ENCODE assay signal across 8 cellular contexts in genomic region chr1:155136728-155137127, GRCh38. TPM values are rescaled to one million over a fixed set of nuclear protein-coding genes. Genes with fewer than 3 reads are reported as not detected.
DNase-seq lines count a peak whose midpoint lies in the region; ATAC-seq and TF ChIP-seq lines count a peak whose summit lies in the region.

No MANE protein-coding gene starts in this region.

- H3K36me3 ChIP-seq in A673 (ENCODE audit: insufficient read depth, low read length, poor library complexity, severe bottlenecking) = no peaks in the 10 kb centered on the region
- peaks cover 0 to 26% of the 10 kb centered on the region in 2 donors for H3K36me3 ChIP-seq in adrenal gland (replicated peaks in 1 of 2)
- peaks cover 2 to 16% (median 12%) of the 10 kb centered on the region in 4 donors for H3K36me3 ChIP-seq in liver (ENCODE audit: control insufficient read depth in 4 of 4, insufficient read depth in 3 of 4, low read depth in 1 of 4, low read length in 3 of 4)
- H3K36me3 ChIP-seq in transverse colon = peaks cover 0 to 19% (median 4%) of the 10 kb centered on the region in 4 donors

- TF ChIP-seq RAD21 in liver (IDR thresholded peaks at IDR 0.05) = no peak

- POLR2A ChIA-PET in A673 (lab: Charles Lee; ENCODE audit: low non-redundant PET) = no interaction called here

- H3K4me3 ChIP-seq in A673 (ENCODE audit: low read depth, low read length, poor library complexity, severe bottlenecking) = peak overlapping the region; percentile 79
- H3K4me3 ChIP-seq in adrenal gland = peak overlapping the region in 2 of 4 donors; percentile 54 to 71
- H3K4me3 ChIP-seq in liver (ENCODE audit: low read depth in 1 of 3, low read length in 3 of 3) = peak overlapping the region in 1 of 3 donors; percentile 12
- peak overlapping the region in 3 of 4 donors; percentile 50 to 67 (median 60) for H3K4me3 ChIP-seq in transverse colon

- WGBS in adrenal gland, 4 donors = 23 to 38% (median 31%) methylated on average over 7 to 8 of the region's 8 CpGs
- 35% methylated on average over 8 of the region's 8 CpGs for WGBS in liver
- WGBS in transverse colon (ENCODE audit: low coverage in 1 of 2), 2 donors = 16 to 26% methylated on average over 6 to 8 of the region's 8 CpGs

- no peaks in the 10 kb centered on the region for H3K27me3 ChIP-seq in A673 (replicated peaks; ENCODE audit: insufficient read depth, low read depth, low read length, poor library complexity)
- no peaks in the 10 kb centered on the region for H3K27me3 ChIP-seq in adrenal gland
- H3K27me3 ChIP-seq in liver (ENCODE audit: control insufficient read depth in 4 of 4, insufficient read depth in 4 of 4, low read length in 3 of 4) = no peaks in the 10 kb centered on the region
- H3K27me3 ChIP-seq in transverse colon = no peaks in the 10 kb centered on the region

- BruUV-seq in A673 (replicated peaks; lab: Mats Ljungman, UMichigan) = no TSS peak

- CTCF ChIA-PET in A673 (lab: Charles Lee) = interaction anchor here (0.9 to 1.2 kb wide), 2 partner anchors 31 to 36 kb away, joined by 3 read pairs; partner anchors contain the start of gene KRTCAP2

- TF ChIP-seq EP300 in transverse colon (IDR thresholded peaks at IDR 0.05; ENCODE audit: low read depth) = no peak

- H3K9me3 ChIP-seq in A673 (ENCODE audit: low read depth, low read length, poor library complexity, severe bottlenecking) = no peaks in the 10 kb centered on the region
- no peaks in the 10 kb centered on the region for H3K9me3 ChIP-seq in adrenal gland (replicated peaks in 1 of 3)
- no peaks in the 10 kb centered on the region for H3K9me3 ChIP-seq in liver (ENCODE audit: control insufficient read depth in 4 of 4, low read length in 3 of 4)
- no peaks in the 10 kb centered on the region for H3K9me3 ChIP-seq in transverse colon

- H3K27ac ChIP-seq in A673 (ENCODE audit: low read depth, low read length, poor library complexity, severe bottlenecking) (peak overlapping the region; percentile 57), adrenal gland (peak overlapping the region; percentile 95 to 100 (median 99)), liver (ENCODE audit: low read depth in 1 of 2, low read length in 2 of 2) (peak overlapping the region; percentile 43 to 99), transverse colon (peak overlapping the region; percentile 96 to 100 (median 100))

- no peak for TF ChIP-seq CTCF in A673 (conservative IDR thresholded peaks at IDR 0.05; ENCODE audit: low read depth, low read length)
- no peak for TF ChIP-seq CTCF in adrenal gland (IDR thresholded peaks at IDR 0.05)
- no peak for TF ChIP-seq CTCF in liver (IDR thresholded peaks at IDR 0.05; ENCODE audit: low read depth, low read length, missing input control)
- peak in 1 of 5 experiments; percentile 35 for TF ChIP-seq CTCF in transverse colon (IDR thresholded peaks at IDR 0.05)

- no peak overlapping the region for H3K9ac ChIP-seq in liver (ENCODE audit: low read depth in 1 of 2, low read length in 2 of 2)

- in situ Hi-C loops in transverse colon (cut with MboI; ENCODE audit: low pct_ligation_motif_present in 1 of 4, low pct_unique_long_range_greater_than_20kb in 1 of 4, low sequenced_read_pairs in 3 of 4) = no loop called here

- no peak for TF ChIP-seq POLR2A in adrenal gland (IDR thresholded peaks at IDR 0.05)
- TF ChIP-seq POLR2A in transverse colon (IDR thresholded peaks at IDR 0.05) = peak; percentile 49

- peaks cover 19% of the 10 kb centered on the region for H3K4me1 ChIP-seq in A673 (ENCODE audit: insufficient read depth, low read length, poor library complexity, severe bottlenecking)
- peaks cover 25 to 36% of the 10 kb centered on the region in 2 donors for H3K4me1 ChIP-seq in adrenal gland (replicated peaks in 1 of 2)
- peaks cover 0 to 56% (median 38%) of the 10 kb centered on the region in 4 donors for H3K4me1 ChIP-seq in liver (ENCODE audit: control insufficient read depth in 4 of 4, insufficient read depth in 4 of 4, low read length in 3 of 4)
- peaks cover 12 to 72% (median 52%) of the 10 kb centered on the region in 4 donors for H3K4me1 ChIP-seq in transverse colon

- DNase-seq in A673 (ENCODE audit: low spot score) = no peak
- DNase-seq in HUDEP-2 (lab: John Stamatoyannopoulos, UW; ENCODE audit: unreplicated experiment in 76 of 76) = peak in 57 of 76 experiments; percentile 12 to 85 (median 45)
- no peak for DNase-seq in adrenal gland
- DNase-seq in transverse colon = peak; percentile 57
- DNase-seq in glomerular visceral epithelial cell (ENCODE audit: extremely low spot score) = no peak

- intact Hi-C loops in A673 (cut with micrococcal nuclease; ENCODE audit: unreplicated experiment) = no loop called here
- intact Hi-C loops in adrenal gland (cut with DNase I) = no loop called here
- intact Hi-C loops in transverse colon (cut with DNase I; ENCODE audit: low total_unique reads) = no loop called here

- ATAC-seq in HG02678 (IDR thresholded peaks at IDR 0.05; ENCODE audit: unreplicated experiment) (no peak), GM21619 (IDR thresholded peaks at IDR 0.05; ENCODE audit: unreplicated experiment) (no peak)

TF ChIP-seq in liver, 16 proteins besides CTCF, POLR2A, EP300 and RAD21 (continues in another document):
- no peak for TF ChIP-seq HNF4A (conservative IDR thresholded peaks at IDR 0.05)
- TF ChIP-seq, protein P1, sequence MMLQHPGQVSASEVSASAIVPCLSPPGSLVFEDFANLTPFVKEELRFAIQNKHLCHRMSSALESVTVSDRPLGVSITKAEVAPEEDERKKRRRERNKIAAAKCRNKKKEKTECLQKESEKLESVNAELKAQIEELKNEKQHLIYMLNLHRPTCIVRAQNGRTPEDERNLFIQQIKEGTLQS (IDR thresholded peaks at IDR 0.05) = no peak
- TF ChIP-seq JUND (IDR thresholded peaks at IDR 0.05) = no peak
- no peak for TF ChIP-seq ZBTB33 (IDR thresholded peaks at IDR 0.05)
- TF ChIP-seq RXRA (IDR thresholded peaks at IDR 0.05) = no peak
- TF ChIP-seq YY1 (IDR thresholded peaks at IDR 0.05) = no peak
- TF ChIP-seq SP1 (IDR thresholded peaks at IDR 0.05) = no peak
- no peak for TF ChIP-seq EGR1 (IDR thresholded peaks at IDR 0.05; ENCODE audit: low read depth in 2 of 2)

RNA-seq across cellular contexts. Expression of gene SLC50A1, which starts 1.1 kb away (rescaled TPM):
- 30.3 and 33.8 TPM in 2 replicates for total RNA-seq in A673 (2021)
- total RNA-seq in adrenal gland = 100 to 1,000 TPM in 1 of 8 donors, 10 to 100 TPM in 7; 31.7 to 108 (median 49.9) TPM
- polyA plus RNA-seq in adrenal gland = 100 to 1,000 TPM in 1 of 3 donors, 10 to 100 TPM in 2; 55.2 to 172 (median 61.8) TPM
- total RNA-seq in liver = 10 to 100 TPM; 12.7 to 23.3 TPM
- polyA plus RNA-seq in liver = 10 to 100 TPM; 17.3 to 19.1 TPM
- 100 to 1,000 TPM in 1 of 4 donors, 10 to 100 TPM in 2, 1 to 10 TPM in 1; 5.2 to 199 (median 44.4) TPM for total RNA-seq in transverse colon

RNA-seq across cellular contexts. Expression of gene DPM3, which starts 3.6 kb away (rescaled TPM):
- total RNA-seq in A673 (2021) (34.0 and 37.4 TPM in 2 replicates), adrenal gland (100 to 1,000 TPM; 136 to 192 (median 163) TPM), liver (10 to 100 TPM; 27.3 to 62.4 TPM), transverse colon (100 to 1,000 TPM in 1 of 4 donors, 10 to 100 TPM in 2, 1 to 10 TPM in 1; 7.2 to 130 (median 62.6) TPM)
- polyA plus RNA-seq in adrenal gland (1,000 to 10,000 TPM in 2 of 3 donors, 1 to 10 TPM in 1; 6.8 to 1,427 (median 1,371) TPM), liver (100 to 1,000 TPM in 1 of 2 donors, 10 to 100 TPM in 1; 75.8 to 134 TPM)

RNA-seq across cellular contexts. Expression of gene EFNA1, which starts 9.1 kb away (rescaled TPM):
- total RNA-seq in A673 (2021) (0.90 and 1.0 TPM in 2 replicates), adrenal gland (10 to 100 TPM; 16.3 to 49.7 (median 31.0) TPM), liver (100 to 1,000 TPM in 1 of 2 donors, 10 to 100 TPM in 1; 58.6 to 180 TPM), transverse colon (100 to 1,000 TPM in 1 of 4 donors, 10 to 100 TPM in 3; 18.5 to 108 (median 62.7) TPM)
- polyA plus RNA-seq in adrenal gland (10 to 100 TPM in 2 of 3 donors, 1 to 10 TPM in 1; 6.6 to 35.9 (median 30.2) TPM), liver (100 to 1,000 TPM; 177 to 236 TPM)

RNA-seq across cellular contexts. Expression of gene KRTCAP2, which starts 36.4 kb away (rescaled TPM):
- total RNA-seq in A673 (2021) = 162 and 179 TPM in 2 replicates
- total RNA-seq in adrenal gland = 100 to 1,000 TPM in 7 of 8 donors, 10 to 100 TPM in 1; 76.1 to 252 (median 169) TPM
- polyA plus RNA-seq in adrenal gland = 100 to 1,000 TPM; 383 to 806 (median 704) TPM
- total RNA-seq in liver = 10 to 100 TPM; 49.8 TPM
- 100 to 1,000 TPM; 150 to 224 TPM for polyA plus RNA-seq in liver
- 100 to 1,000 TPM; 106 to 240 (median 131) TPM for total RNA-seq in transverse colon

RNA-seq across cellular contexts. Expression of gene TRIM46, which starts 36.9 kb away (rescaled TPM):
- total RNA-seq in A673 (2021) (5.1 and 6.2 TPM in 2 replicates), adrenal gland (under 1 TPM in 6 of 8 donors, not detected in 2; 0.19 to 0.96 (median 0.55) TPM), liver (under 1 TPM; 0.14 to 0.17 TPM), transverse colon (under 1 TPM in 2 of 4 donors, not detected in 2; 0.41 to 0.48 TPM)
- polyA plus RNA-seq in adrenal gland (1 to 10 TPM in 2 of 3 donors, under 1 TPM in 1; 0.38 to 5.6 (median 1.2) TPM), liver (under 1 TPM; 0.07 to 0.11 TPM)

Comparison
In these comparisons a context has a peak if more than half of its experiments do, and no peak if none do; other contexts are left out.
1. DNase-seq: peak in HUDEP-2 (57 of 76) and transverse colon (single experiment); none in A673 (single experiment), adrenal gland (0 of 7) and glomerular visceral epithelial cell (single experiment).
2. Peak in every context shown above with its lines, with median percentiles within 50 percentile points of each other: H3K27ac ChIP-seq.